ENCODE assay signal across 17 cellular contexts in the genomic region with DNA sequence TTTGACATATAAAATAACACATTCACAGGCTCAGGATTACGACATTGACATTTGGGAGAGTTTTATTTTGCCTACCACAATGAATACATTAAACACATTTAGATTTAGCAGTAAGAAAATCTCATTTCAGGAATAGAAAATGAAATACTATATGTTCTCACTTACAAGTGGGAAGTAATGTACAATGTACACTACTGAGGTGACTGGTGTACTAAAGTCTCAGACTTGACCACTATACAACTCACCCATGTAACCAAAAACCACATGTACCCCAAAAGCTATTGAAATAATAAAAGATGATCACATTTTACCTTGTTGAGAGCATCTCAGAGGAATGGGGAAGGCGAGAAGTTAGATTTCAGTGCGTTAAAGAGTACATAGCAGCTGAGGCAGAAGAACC.
"Had no signal": no experiment of that assay in that cellular context is flagged by ENCODE, and none has a peak within 500 bp of the region (broad histone marks: within the 10 kb centered on the region; RNA-seq: fewer than 3 reads in every experiment).

No MANE protein-coding gene starts in this region.

- ATAC-seq: activated CD8-positive, alpha-beta T cell treated with anti-CD3 and anti-CD28 coated beads for 36 hours; activated T-cell treated with anti-CD3 and anti-CD28 coated beads, Interleukin-2, amount 50 U/mL, for 4 hours; body of pancreas; esophagus mucosa; left lung; sciatic nerve; WTC11 had no signal

- H3K27me3 ChIP-seq: body of pancreas, left lung, ovary, spleen, suprapubic skin, upper lobe of left lung had no signal

- H3K27ac ChIP-seq: body of pancreas, left lung, ovary, spleen, suprapubic skin, upper lobe of left lung had no signal

- H3K4me3 ChIP-seq: body of pancreas, left lung, ovary, spleen, suprapubic skin, upper lobe of left lung had no signal

- H3K9me3 ChIP-seq: body of pancreas, ovary, suprapubic skin had no signal

- H3K36me3 ChIP-seq: left lung, ovary, spleen, suprapubic skin, upper lobe of left lung had no signal

- DNase-seq: activated CD4-positive, alpha-beta T cell treated with anti-CD3 and anti-CD28 coated beads for 4 hours; activated CD8-positive, alpha-beta T cell treated with anti-CD3 and anti-CD28 coated beads for 36 hours; activated gamma-delta T cell; activated T-cell treated with anti-CD3 and anti-CD28 coated beads, Interleukin-2, amount 50 U/mL, for 4 hours; amniotic stem cell; body of pancreas; hippocampal formation; kidney; left lung; mammary epithelial cell; ovary; spleen; upper lobe of left lung had no signal

- H3K4me1 ChIP-seq: body of pancreas, left lung, spleen, suprapubic skin, upper lobe of left lung had no signal
